Comparison of ENCODE assay signal across 19 cellular contexts in the genomic region with DNA sequence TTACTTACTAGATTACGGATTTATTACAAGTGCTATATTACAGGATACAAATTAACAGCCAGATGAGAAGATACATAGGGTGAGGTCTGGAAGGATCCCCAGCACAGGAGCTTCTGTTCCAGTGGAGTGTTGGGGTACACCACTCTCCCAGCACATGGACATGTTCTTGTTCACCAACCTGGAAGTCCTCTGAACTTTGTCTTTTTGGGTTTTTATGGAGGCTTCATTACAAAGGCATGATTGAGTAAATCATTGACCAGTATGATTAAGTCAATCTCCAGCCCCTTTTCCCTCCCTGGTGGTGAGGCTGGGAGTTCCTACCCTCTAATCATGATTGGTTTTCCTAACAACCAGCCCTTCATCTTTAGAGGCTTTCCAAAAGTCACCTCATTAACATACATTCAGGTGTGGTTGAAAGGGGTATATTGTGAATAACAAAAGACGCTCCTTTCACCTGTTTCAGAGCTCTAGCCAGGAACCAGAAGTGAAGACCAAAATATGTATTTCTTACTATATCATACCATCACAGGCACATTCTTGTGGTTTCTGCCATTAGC. TPM values are rescaled to one million over a fixed set of nuclear protein-coding genes. Genes with fewer than 3 reads are reported as not detected.
DNase-seq lines count a peak whose midpoint lies in the region; ATAC-seq and TF ChIP-seq lines count a peak whose summit lies in the region.
"Had no signal": no experiment of that assay in that cellular context is flagged by ENCODE, and none has a peak within 500 bp of the region (broad histone marks: within the 10 kb centered on the region; RNA-seq: fewer than 3 reads in every experiment).

No MANE protein-coding gene starts in this region.

- TF ChIP-seq CTCF in CD8-positive, alpha-beta T cell (IDR thresholded peaks at IDR 0.05) = no peak
- TF ChIP-seq CTCF in foreskin keratinocyte (conservative IDR thresholded peaks at IDR 0.05) = no peak

- CTCF ChIA-PET in CD8-positive, alpha-beta T cell (lab: Charles Lee) = interaction anchor here (1.0 to 1.7 kb wide), 7 partner anchors 10 to 420 kb away, joined by 3 to 6 read pairs (median 4); no protein-coding TSS in a partner anchor

- no peaks in the 10 kb centered on the region for H3K27me3 Mint-ChIP-seq in CD4-positive, CD25-positive, alpha-beta regulatory T cell
- H3K27me3 Mint-ChIP-seq in CD8-positive, alpha-beta T cell (ENCODE audit: low read depth) = no peaks in the 10 kb centered on the region
- no peaks in the 10 kb centered on the region for H3K27me3 Mint-ChIP-seq in activated naive CD8-positive, alpha-beta T cell treated with anti-CD3 and anti-CD28 coated beads, Interleukin-2, amount 10 ng/mL, durations not matched to agents 7 days and 5 days

- peaks cover 13 to 29% (median 21%) of the 10 kb centered on the region in 4 donors for H3K4me1 Mint-ChIP-seq in CD4-positive, CD25-positive, alpha-beta regulatory T cell
- peaks cover 23% of the 10 kb centered on the region for H3K4me1 Mint-ChIP-seq in CD8-positive, alpha-beta T cell (ENCODE audit: low read depth)
- H3K4me1 Mint-ChIP-seq in activated naive CD8-positive, alpha-beta T cell treated with anti-CD3 and anti-CD28 coated beads, Interleukin-2, amount 10 ng/mL, durations not matched to agents 7 days and 5 days = peaks cover 11% of the 10 kb centered on the region

- H3K36me3 Mint-ChIP-seq in CD4-positive, CD25-positive, alpha-beta regulatory T cell = peaks cover 7% of the 10 kb centered on the region
- H3K36me3 Mint-ChIP-seq in CD8-positive, alpha-beta T cell = peaks cover 7% of the 10 kb centered on the region
- H3K36me3 Mint-ChIP-seq in activated naive CD8-positive, alpha-beta T cell treated with anti-CD3 and anti-CD28 coated beads, Interleukin-2, amount 10 ng/mL, durations not matched to agents 7 days and 5 days = peaks cover 12% of the 10 kb centered on the region

- DNase-seq in CD4-positive, CD25-positive, alpha-beta regulatory T cell = no peak
- DNase-seq in CD8-positive, alpha-beta T cell = no peak
- DNase-seq in activated naive CD8-positive, alpha-beta T cell treated with anti-CD3 and anti-CD28 coated beads, Interleukin-2, amount 10 ng/mL, durations not matched to agents 7 days and 5 days = no peak
- peak; percentile 63 for DNase-seq in left lobe of liver (ENCODE audit: low spot score)
- no peak for DNase-seq in foreskin keratinocyte
- no peak for DNase-seq in T-helper 1 cell
- no peak for DNase-seq in H7
- DNase-seq: C1 segment of cervical spinal cord, Caco-2, GF-D8, NCI-H1048, NCI-H1436, NCI-H1930, NCI-H345, NCI-H524 treated with DMSO at 0.1 percent for 48 hours, SHP77 had no signal

- peak overlapping the region; percentile 57 for H3K27ac ChIP-seq in CD4-positive, CD25-positive, alpha-beta regulatory T cell (ENCODE audit: insufficient read depth, low read length, poor library complexity, severe bottlenecking)
- H3K27ac ChIP-seq in CD8-positive, alpha-beta T cell (ENCODE audit: low read depth, low read length) = no peak overlapping the region
- H3K27ac ChIP-seq in foreskin keratinocyte = no peak overlapping the region

- no peaks in the 10 kb centered on the region for H3K27me3 ChIP-seq in CD4-positive, CD25-positive, alpha-beta regulatory T cell (ENCODE audit: control insufficient read depth, insufficient read depth, low read length)
- no peaks in the 10 kb centered on the region for H3K27me3 ChIP-seq in CD8-positive, alpha-beta T cell (ENCODE audit: insufficient read depth, low read length)
- no peaks in the 10 kb centered on the region for H3K27me3 ChIP-seq in foreskin keratinocyte
- no peaks in the 10 kb centered on the region for H3K27me3 ChIP-seq in H7 (ENCODE audit: control insufficient read depth, insufficient read depth, low read length)

- POLR2A ChIA-PET in CD8-positive, alpha-beta T cell (lab: Charles Lee) = interaction anchor here (1.1 to 2.0 kb wide), 5 partner anchors 9 to 41 kb away, joined by 3 to 9 read pairs (median 5); a partner anchor contains a TSS
- POLR2A ChIA-PET in activated naive CD8-positive, alpha-beta T cell treated with anti-CD3 and anti-CD28 coated beads, Interleukin-2, amount 10 ng/mL, durations not matched to agents 7 days and 5 days (lab: Charles Lee) = interaction anchor here (1.3 kb wide), 1 partner anchor 10 kb away, joined by 4 read pairs; no protein-coding TSS in a partner anchor

- intact Hi-C loops in CD8-positive, alpha-beta T cell (cut with DNase I, micrococcal nuclease) = loop anchor here in 1 of 2 experiments (2.0 kb wide), 1 partner anchor 15 kb away; no protein-coding TSS in a partner anchor

- peak overlapping the region; percentile 0 to 77 (median 46) for H3K4me3 Mint-ChIP-seq in CD4-positive, CD25-positive, alpha-beta regulatory T cell
- H3K4me3 Mint-ChIP-seq in CD8-positive, alpha-beta T cell = peak overlapping the region; percentile 58
- peak overlapping the region; percentile 5 for H3K4me3 Mint-ChIP-seq in activated naive CD8-positive, alpha-beta T cell treated with anti-CD3 and anti-CD28 coated beads, Interleukin-2, amount 10 ng/mL, durations not matched to agents 7 days and 5 days

- peaks cover 0 to 6% (median 0%) of the 10 kb centered on the region in 7 donors for H3K9me3 Mint-ChIP-seq in CD4-positive, CD25-positive, alpha-beta regulatory T cell
- no peaks in the 10 kb centered on the region for H3K9me3 Mint-ChIP-seq in CD8-positive, alpha-beta T cell
- no peaks in the 10 kb centered on the region for H3K9me3 Mint-ChIP-seq in activated naive CD8-positive, alpha-beta T cell treated with anti-CD3 and anti-CD28 coated beads, Interleukin-2, amount 10 ng/mL, durations not matched to agents 7 days and 5 days

- peak overlapping the region; percentile 70 to 96 (median 78) for H3K27ac Mint-ChIP-seq in CD4-positive, CD25-positive, alpha-beta regulatory T cell
- H3K27ac Mint-ChIP-seq in CD8-positive, alpha-beta T cell = peak overlapping the region; percentile 75
- H3K27ac Mint-ChIP-seq in activated naive CD8-positive, alpha-beta T cell treated with anti-CD3 and anti-CD28 coated beads, Interleukin-2, amount 10 ng/mL, durations not matched to agents 7 days and 5 days = no peak overlapping the region

- H3K9me3 ChIP-seq in CD4-positive, CD25-positive, alpha-beta regulatory T cell (ENCODE audit: control insufficient read depth in 2 of 2, low read length in 2 of 2) = no peaks in the 10 kb centered on the region
- no peaks in the 10 kb centered on the region for H3K9me3 ChIP-seq in CD8-positive, alpha-beta T cell (ENCODE audit: low read length)
- H3K9me3 ChIP-seq: Caco-2, HAP-1 had no signal

- H3K4me1 ChIP-seq in CD4-positive, CD25-positive, alpha-beta regulatory T cell (ENCODE audit: control insufficient read depth, insufficient read depth, low read length, poor library complexity, severe bottlenecking) = peaks cover 24% of the 10 kb centered on the region
- H3K4me1 ChIP-seq in CD8-positive, alpha-beta T cell (ENCODE audit: insufficient read depth, low read length) = peaks cover 20% of the 10 kb centered on the region
- no peaks in the 10 kb centered on the region for H3K4me1 ChIP-seq in foreskin keratinocyte
- H3K4me1 ChIP-seq: HAP-1 had no signal

- H3K4me3 ChIP-seq in CD4-positive, CD25-positive, alpha-beta regulatory T cell (ENCODE audit: low read depth, low read length) = peak overlapping the region; percentile 78
- H3K4me3 ChIP-seq in CD8-positive, alpha-beta T cell (ENCODE audit: low read depth, low read length) = no peak overlapping the region
- no peak overlapping the region for H3K4me3 ChIP-seq in H7 (ENCODE audit: insufficient read depth, low read depth, low read length)
- H3K4me3 ChIP-seq: HAP-1 had no signal

- peak; percentile 12 to 14 for ATAC-seq in CD4-positive, CD25-positive, alpha-beta regulatory T cell (ENCODE audit: low read depth in 2 of 2)
- no peak for ATAC-seq in CD8-positive, alpha-beta T cell
- ATAC-seq in activated naive CD8-positive, alpha-beta T cell treated with anti-CD3 and anti-CD28 coated beads, Interleukin-2, amount 10 ng/mL, durations not matched to agents 7 days and 5 days (ENCODE audit: low read depth) = no peak
- ATAC-seq in left lobe of liver (peak; percentile 88), foreskin keratinocyte (no peak), HG02798 (IDR thresholded peaks at IDR 0.05; ENCODE audit: poor library complexity, unreplicated experiment) (no peak)

- H3K36me3 ChIP-seq in CD4-positive, CD25-positive, alpha-beta regulatory T cell (ENCODE audit: control insufficient read depth, insufficient read depth, low read length) = no peaks in the 10 kb centered on the region
- H3K36me3 ChIP-seq in CD8-positive, alpha-beta T cell (ENCODE audit: insufficient read depth, low read length) = no peaks in the 10 kb centered on the region
- no peaks in the 10 kb centered on the region for H3K36me3 ChIP-seq in H7 (replicated peaks; ENCODE audit: control insufficient read depth, insufficient read depth, low read length)
- H3K36me3 ChIP-seq: HAP-1 had no signal

RNA-seq across cellular contexts. Expression of a gene that starts 38.3 kb away (rescaled TPM):
- total RNA-seq in CD4-positive, CD25-positive, alpha-beta regulatory T cell = 3.9 TPM
- 1 to 10 TPM; 1.5 to 2.9 (median 2.1) TPM for polyA plus RNA-seq in CD4-positive, CD25-positive, alpha-beta regulatory T cell
- 1 to 10 TPM; 4.1 to 4.2 TPM for total RNA-seq in CD8-positive, alpha-beta T cell
- total RNA-seq in activated naive CD8-positive, alpha-beta T cell treated with anti-CD3 and anti-CD28 coated beads, Interleukin-2, amount 10 ng/mL, durations not matched to agents 7 days and 5 days = 1 to 10 TPM; 4.5 to 4.6 TPM
- 1.1 TPM for total RNA-seq in left lobe of liver
- total RNA-seq in foreskin keratinocyte = 3.0 and 3.2 TPM in 2 replicates
- polyA plus RNA-seq in foreskin keratinocyte = 1.6 TPM in 2 replicates
- 2.1 and 5.9 TPM in 2 replicates for total RNA-seq in H7 (2014; rRNA removed; shearing (Covaris generic))
- total RNA-seq: HT-29 had no signal

RNA-seq across cellular contexts. Expression of a gene that starts 38.6 kb away (rescaled TPM):
- 2.7 TPM for total RNA-seq in CD4-positive, CD25-positive, alpha-beta regulatory T cell
- 1 to 10 TPM in 2 of 4 donors, under 1 TPM in 2; 0.59 to 1.3 (median 0.82) TPM for polyA plus RNA-seq in CD4-positive, CD25-positive, alpha-beta regulatory T cell
- under 1 TPM; 0.22 to 0.30 TPM for total RNA-seq in CD8-positive, alpha-beta T cell
- total RNA-seq in activated naive CD8-positive, alpha-beta T cell treated with anti-CD3 and anti-CD28 coated beads, Interleukin-2, amount 10 ng/mL, durations not matched to agents 7 days and 5 days = 1 to 10 TPM; 4.0 to 4.3 TPM
- 1.3 TPM for total RNA-seq in left lobe of liver
- total RNA-seq in foreskin keratinocyte = 1.6 TPM in 2 replicates
- polyA plus RNA-seq in foreskin keratinocyte = 0.66 and 0.90 TPM in 2 replicates
- total RNA-seq in H7 (2014; rRNA removed; shearing (Covaris generic)) = 0.52 and 1.00 TPM in 2 replicates

Comparison
In these comparisons a context has a peak if more than half of its experiments do, and no peak if none do; other contexts are left out.
1. ATAC-seq: peak in CD4-positive, CD25-positive, alpha-beta regulatory T cell (2 of 2) and left lobe of liver (single experiment); none in CD8-positive, alpha-beta T cell (single experiment), activated naive CD8-positive, alpha-beta T cell treated with anti-CD3 and anti-CD28 coated beads, Interleukin-2, amount 10 ng/mL, durations not matched to agents 7 days and 5 days (single experiment), foreskin keratinocyte (single experiment) and HG02798 (single experiment).
2. H3K4me3 Mint-ChIP-seq: peak in every context shown above with its lines; median percentile 58 in CD8-positive, alpha-beta T cell; 46 in CD4-positive, CD25-positive, alpha-beta regulatory T cell; 5 in activated naive CD8-positive, alpha-beta T cell treated with anti-CD3 and anti-CD28 coated beads, Interleukin-2, amount 10 ng/mL, durations not matched to agents 7 days and 5 days.